In the genomic region with DNA sequence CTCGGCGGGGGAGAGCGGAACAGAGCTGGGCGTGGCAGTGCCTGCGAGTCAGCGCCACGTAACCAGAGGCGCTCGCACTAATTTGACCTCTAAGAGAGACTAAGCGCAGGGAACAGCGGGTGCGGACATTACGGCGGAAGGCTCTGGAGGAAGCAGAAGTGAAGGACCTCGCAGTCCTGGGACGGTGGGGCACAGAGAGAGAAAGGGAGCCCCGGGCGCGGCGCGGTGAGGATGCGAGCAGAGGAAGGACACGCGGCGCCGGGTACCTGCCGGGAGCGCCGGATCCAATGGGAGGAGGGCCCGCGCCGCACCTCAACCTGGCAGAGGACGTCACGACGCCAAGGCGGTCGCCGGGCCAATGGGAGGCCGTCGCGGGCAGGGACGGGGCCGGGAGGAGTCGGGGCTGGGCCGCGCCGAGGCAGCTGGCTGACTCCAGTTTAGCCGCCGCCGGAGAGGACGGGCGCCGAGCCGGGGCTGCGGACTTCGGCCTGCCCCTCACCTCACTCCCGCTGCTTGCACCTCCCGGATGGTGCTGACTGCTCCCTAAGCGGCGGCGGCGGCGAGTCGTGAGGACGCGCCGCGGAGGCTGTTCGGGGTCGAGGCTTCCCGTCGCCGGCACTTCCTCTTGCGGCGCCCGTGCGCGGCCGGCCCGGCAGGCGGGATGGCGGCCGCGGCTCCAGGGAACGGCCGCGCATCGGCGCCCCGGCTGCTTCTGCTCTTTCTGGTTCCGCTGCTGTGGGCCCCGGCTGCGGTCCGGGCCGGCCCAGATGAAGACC, we compare ENCODE assay signal across 8 cellular contexts. TPM values are rescaled to one million over a fixed set of nuclear protein-coding genes. Genes with fewer than 3 reads are reported as not detected.
A peak's percentile ranks its signal among the peaks of the same experiment; 100 is the strongest.
DNase-seq lines count a peak whose midpoint lies in the region; TF ChIP-seq lines count a peak whose summit lies in the region.

A gene with protein sequence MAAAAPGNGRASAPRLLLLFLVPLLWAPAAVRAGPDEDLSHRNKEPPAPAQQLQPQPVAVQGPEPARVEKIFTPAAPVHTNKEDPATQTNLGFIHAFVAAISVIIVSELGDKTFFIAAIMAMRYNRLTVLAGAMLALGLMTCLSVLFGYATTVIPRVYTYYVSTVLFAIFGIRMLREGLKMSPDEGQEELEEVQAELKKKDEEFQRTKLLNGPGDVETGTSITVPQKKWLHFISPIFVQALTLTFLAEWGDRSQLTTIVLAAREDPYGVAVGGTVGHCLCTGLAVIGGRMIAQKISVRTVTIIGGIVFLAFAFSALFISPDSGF (plus strand): TSS at position 429 of the 776 bp plus-strand sequence. CDS start 233 bp downstream, at position 662.

- TF ChIP-seq CTCF in GM20000 (IDR thresholded peaks at IDR 0.05; ENCODE audit: extremely low read depth, missing control alignments): no peak

- DNase-seq in CMK (ENCODE audit: low read depth): peak; percentile 70
- DNase-seq in GM20000 (ENCODE audit: low spot score): peak; percentile 95
- DNase-seq in HS-5 (ENCODE audit: low read depth): peak; percentile 62
- peak; percentile 10 for DNase-seq in NK-92 (lab: John Stamatoyannopoulos, UW; ENCODE audit: unreplicated experiment)
- DNase-seq in activated CD8-positive, alpha-beta memory T cell treated with anti-CD3 and anti-CD28 coated beads for 24 hours: peak; percentile 95
- DNase-seq in effector CD4-positive, alpha-beta T cell: peak; percentile 87
- peak; percentile 87 to 92 for DNase-seq in lung microvascular endothelial cell (ENCODE audit: low read depth in 2 of 2)
- DNase-seq in stimulated activated CD4-positive, alpha-beta T cell treated with anti-CD3 and anti-CD28 coated beads, TNF-alpha, amount 100 ng/mL, for 48 hours (ENCODE audit: low read depth in 3 of 3): peak; percentile 81 to 88 (median 86)

RNA-seq across cellular contexts. Expression of the gene that starts here (rescaled TPM):
- total RNA-seq in lung microvascular endothelial cell: 76.1 and 103 TPM in 2 replicates

Comparison
In these comparisons a context has a peak if more than half of its experiments do, and no peak if none do; other contexts are left out.
1. Peak in every context shown above with its lines: DNase-seq.
2. DNase-seq: peak in every context shown above with its lines; median percentile 95 in GM20000; 95 in activated CD8-positive, alpha-beta memory T cell treated with anti-CD3 and anti-CD28 coated beads for 24 hours; 90 in lung microvascular endothelial cell; 87 in effector CD4-positive, alpha-beta T cell; 86 in stimulated activated CD4-positive, alpha-beta T cell treated with anti-CD3 and anti-CD28 coated beads, TNF-alpha, amount 100 ng/mL, for 48 hours; 70 in CMK; 62 in HS-5; 10 in NK-92.